ENCODE assay signal across 8 cellular contexts in genomic region chr1:88877382-88877825, GRCh38. TPM values are rescaled to one million over a fixed set of nuclear protein-coding genes. Genes with fewer than 3 reads are reported as not detected.
DNase-seq lines count a peak whose midpoint lies in the region; ATAC-seq and TF ChIP-seq lines count a peak whose summit lies in the region.

No MANE protein-coding gene starts in this region.

- no peaks in the 10 kb centered on the region for H3K9me3 Mint-ChIP-seq in WTC11
- no peaks in the 10 kb centered on the region for H3K9me3 Mint-ChIP-seq in immature natural killer cell
- no peaks in the 10 kb centered on the region for H3K9me3 Mint-ChIP-seq in activated naive CD4-positive, alpha-beta T cell treated with anti-CD3 and anti-CD28 coated beads, Interleukin-2, amount 50 U/mL, for 72 hours

- CTCF ChIA-PET in WTC11 (lab: Charles Lee): interaction anchor here (0.8 kb wide), 2 partner anchors 14 to 142 kb away, joined by 3 read pairs; partner anchors contain the start of gene GTF2B

- no peak for TF ChIP-seq POLR2A in tibial nerve (IDR thresholded peaks at IDR 0.05)

- WGBS in tibial nerve, 2 donors: 25 to 28% methylated on average over 6 of the region's 6 CpGs

- no peaks in the 10 kb centered on the region for H3K36me3 Mint-ChIP-seq in WTC11
- peaks cover 0 to 5% (median 0%) of the 10 kb centered on the region in 3 donors for H3K36me3 Mint-ChIP-seq in immature natural killer cell
- H3K36me3 Mint-ChIP-seq in activated naive CD4-positive, alpha-beta T cell treated with anti-CD3 and anti-CD28 coated beads, Interleukin-2, amount 50 U/mL, for 72 hours: no peaks in the 10 kb centered on the region

- POLR2A ChIA-PET in WTC11 (lab: Charles Lee): no interaction called here

- no peak overlapping the region for H3K4me3 ChIP-seq in tibial nerve

- H3K36me3 ChIP-seq in tibial nerve: peaks cover 0 to 22% (median 0%) of the 10 kb centered on the region in 3 donors

- no peaks in the 10 kb centered on the region for H3K27me3 Mint-ChIP-seq in WTC11 (ENCODE audit: low read depth)
- H3K27me3 Mint-ChIP-seq in immature natural killer cell (ENCODE audit: low read depth in 3 of 3): peaks cover 0 to 2% (median 0%) of the 10 kb centered on the region in 3 donors

- DNase-seq in G401 (ENCODE audit: low spot score): peak; percentile 48
- no peak for DNase-seq in WTC11 (ENCODE audit: low spot score)
- DNase-seq in immature natural killer cell: peak in 2 of 3 donors; percentile 19 to 22
- DNase-seq in tibial nerve (ENCODE audit: low spot score in 2 of 2): no peak
- no peak for DNase-seq in mesenteric fat pad (ENCODE audit: low spot score)
- DNase-seq in activated naive CD4-positive, alpha-beta T cell treated with anti-CD3 and anti-CD28 coated beads, Interleukin-2, amount 50 U/mL, for 72 hours (ENCODE audit: low spot score in 2 of 2): no peak
- no peak for DNase-seq in RPMI8226

- H3K4me3 Mint-ChIP-seq in WTC11 (no peak overlapping the region), immature natural killer cell (no peak overlapping the region)

- peak; percentile 58; the same call in 1 of the 2 replicates for TF ChIP-seq CTCF in LNCAP (IDR thresholded peaks at IDR 0.05)
- TF ChIP-seq CTCF in WTC11 (IDR thresholded peaks at IDR 0.05): no peak; the same call in 1 of the 2 replicates
- TF ChIP-seq CTCF in tibial nerve (IDR thresholded peaks at IDR 0.05): peak; percentile 47 to 67 (median 52)

- no peak for TF ChIP-seq EP300 in tibial nerve (IDR thresholded peaks at IDR 0.05)

- peaks cover 0 to 50% (median 4%) of the 10 kb centered on the region in 4 donors for H3K4me1 ChIP-seq in tibial nerve

- H3K27ac Mint-ChIP-seq in WTC11 (peak overlapping the region; percentile 76), immature natural killer cell (peak overlapping the region in 5 of 6 donors; percentile 24 to 53 (median 31))
- H3K27ac Mint-ChIP-seq in activated naive CD4-positive, alpha-beta T cell treated with anti-CD3 and anti-CD28 coated beads, Interleukin-2, amount 50 U/mL, for 72 hours: peak overlapping the region in 1 of 2 donors; percentile 75

- ATAC-seq in WTC11: peak; percentile 62
- ATAC-seq in activated naive CD4-positive, alpha-beta T cell treated with anti-CD3 and anti-CD28 coated beads, Interleukin-2, amount 50 U/mL, for 72 hours: no peak

- in situ Hi-C loops in G401 (cut with HindIII; ENCODE audit: low sequenced_read_pairs): no loop called here

- H3K4me1 Mint-ChIP-seq in WTC11 (no peaks in the 10 kb centered on the region), immature natural killer cell (peaks cover 37 to 74% of the 10 kb centered on the region in 2 donors)

- H3K9me3 ChIP-seq in tibial nerve: no peaks in the 10 kb centered on the region

- no peak overlapping the region for H3K27ac ChIP-seq in tibial nerve

- no peaks in the 10 kb centered on the region for H3K27me3 ChIP-seq in tibial nerve

TF ChIP-seq in WTC11, 78 proteins besides CTCF, POLR2A, EP300 and RAD21 (continues in another document):
- TF ChIP-seq ZNF532 (CRISPR knock-in tag; IDR thresholded peaks at IDR 0.05; ENCODE audit: borderline replicate concordance): no peak
- TF ChIP-seq TEAD4 (CRISPR knock-in tag; IDR thresholded peaks at IDR 0.05): no peak
- no peak for TF ChIP-seq ZBTB43 (CRISPR knock-in tag; IDR thresholded peaks at IDR 0.05)
- no peak for TF ChIP-seq MLX (CRISPR knock-in tag; IDR thresholded peaks at IDR 0.05)
- no peak for TF ChIP-seq HMGXB4 (CRISPR knock-in tag; IDR thresholded peaks at IDR 0.05)
- TF ChIP-seq STAT6 (CRISPR knock-in tag; conservative IDR thresholded peaks at IDR 0.05; ENCODE audit: low read depth): no peak
- no peak for TF ChIP-seq FOXK1 (CRISPR knock-in tag; IDR thresholded peaks at IDR 0.05)

RNA-seq across cellular contexts. Expression of gene GTF2B, which starts 14.0 kb away (rescaled TPM):
- 50.9 and 51.8 TPM in 2 replicates for total RNA-seq in G401 (2014; rRNA removed; shearing (Covaris generic))
- total RNA-seq in WTC11 (2021): 14.2 to 16.8 TPM (median 15.1 TPM) in 3 replicates
- 10 to 100 TPM; 42.0 to 52.8 (median 47.2) TPM for polyA plus RNA-seq in immature natural killer cell
- total RNA-seq in tibial nerve: 10 to 100 TPM; 17.4 to 55.7 (median 23.7) TPM
- total RNA-seq in mesenteric fat pad: 25.4 TPM
- total RNA-seq in activated naive CD4-positive, alpha-beta T cell treated with anti-CD3 and anti-CD28 coated beads, Interleukin-2, amount 50 U/mL, for 72 hours: 10 to 100 TPM; 40.0 to 55.8 TPM

Comparison
In these comparisons a context has a peak if more than half of its experiments do, and no peak if none do; other contexts are left out.
1. DNase-seq: peak in G401 (single experiment) and immature natural killer cell (2 of 3); none in WTC11 (single experiment), tibial nerve (0 of 2), mesenteric fat pad (single experiment), activated naive CD4-positive, alpha-beta T cell treated with anti-CD3 and anti-CD28 coated beads, Interleukin-2, amount 50 U/mL, for 72 hours (0 of 2) and RPMI8226 (single experiment).